11 cellular contexts compared by ENCODE assay signal in genomic region chr2:14094592-14094991, GRCh38.
"Had no signal": no experiment of that assay in that cellular context is flagged by ENCODE, and none has a peak within 500 bp of the region (broad histone marks: within the 10 kb centered on the region; RNA-seq: fewer than 3 reads in every experiment).

No MANE protein-coding gene starts in this region.

- H3K36me3 Mint-ChIP-seq: activated naive CD8-positive, alpha-beta T cell had no signal

- H3K4me3 Mint-ChIP-seq: activated naive CD8-positive, alpha-beta T cell; nephron progenitor cell had no signal

- H3K27me3 Mint-ChIP-seq: activated naive CD8-positive, alpha-beta T cell had no signal

- H3K27ac ChIP-seq: upper lobe of right lung had no signal

- H3K27me3 ChIP-seq: upper lobe of right lung had no signal

- DNase-seq: activated CD4-positive, alpha-beta T cell treated with anti-CD3 and anti-CD28 coated beads for 1 hour; activated gamma-delta T cell; effector memory CD4-positive, alpha-beta T cell; left ventricle myocardium superior; nephron progenitor cell; occipital lobe; posterior cingulate gyrus; stimulated activated CD8-positive, alpha-beta memory T cell treated with anti-CD3 and anti-CD28 coated beads, Interleukin-4, amount 100 ng/mL, for 48 hours; stimulated activated naive CD4-positive, alpha-beta T cell; upper lobe of right lung had no signal

- ATAC-seq: left ventricle myocardium superior, upper lobe of right lung had no signal

- H3K9me3 ChIP-seq: upper lobe of right lung had no signal

- H3K36me3 ChIP-seq: upper lobe of right lung had no signal

- H3K4me3 ChIP-seq: upper lobe of right lung had no signal

- H3K4me1 ChIP-seq: upper lobe of right lung had no signal

- H3K4me1 Mint-ChIP-seq: nephron progenitor cell had no signal

- H3K27ac Mint-ChIP-seq: activated naive CD8-positive, alpha-beta T cell; nephron progenitor cell had no signal
